36 cellular contexts compared by ENCODE assay signal in genomic region chr17:79527286-79527685, GRCh38.
"Had no signal": no experiment of that assay in that cellular context is flagged by ENCODE, and none has a peak within 500 bp of the region (broad histone marks: within the 10 kb centered on the region; RNA-seq: fewer than 3 reads in every experiment).

No MANE protein-coding gene starts in this region.

- H3K4me1 ChIP-seq: adrenal gland, body of pancreas, breast epithelium had no signal

- H3K4me3 ChIP-seq: adrenal gland, body of pancreas, breast epithelium had no signal

- H3K4me1 Mint-ChIP-seq: activated B cell treated with CpG ODN at 0.5 μM for 24 hours; activated CD4-positive, alpha-beta T cell treated with anti-CD3 and anti-CD28 coated beads, Interleukin-2, amount 10 ng/mL, durations not matched to agents 24 days and 14 days; activated naive CD8-positive, alpha-beta T cell treated with anti-CD3 and anti-CD28 coated beads for 36 hours; activated T-helper 17 cell treated with anti-CD3 and anti-CD28 coated beads, Interleukin-2, amount 50 U/mL, for 72 hours had no signal

- DNase-seq: activated B cell treated with CpG ODN at 0.5 μM for 24 hours; activated CD4-positive, alpha-beta memory T cell treated with anti-CD3 and anti-CD28 coated beads for 36 hours; activated CD4-positive, alpha-beta T cell treated with anti-CD3 and anti-CD28 coated beads for 4 hours; activated CD4-positive, alpha-beta T cell treated with anti-CD3 and anti-CD28 coated beads, Interleukin-2, amount 10 ng/mL, durations not matched to agents 24 days and 14 days; activated CD4-positive, alpha-beta T cell treated with anti-CD3 and anti-CD28 coated beads, Interleukin-2, amount 50 U/mL, for 1 hour; activated CD4-positive, alpha-beta T cell treated with anti-CD3 and anti-CD28 coated beads, Interleukin-2, amount 50 U/mL, for 4 hours; activated CD4-positive, CD25-positive, alpha-beta regulatory T cell treated with anti-CD3 and anti-CD28 coated beads, Interleukin-2, amount 50 U/mL, for 72 hours; activated CD8-positive, alpha-beta memory T cell treated with anti-CD3 and anti-CD28 coated beads, Interleukin-2, amount 50 U/mL, for 4 hours; activated CD8-positive, alpha-beta T cell treated with anti-CD3 and anti-CD28 coated beads for 36 hours; activated effector memory CD4-positive, alpha-beta T cell treated with anti-CD3 and anti-CD28 coated beads, Interleukin-2, amount 50 U/mL, for 16 hours; activated gamma-delta T cell treated with Interleukin-2 at 50 U/mL for 16 hours; activated naive CD4-positive, alpha-beta T cell; activated naive CD4-positive, alpha-beta T cell treated with anti-CD3 and anti-CD28 coated beads for 36 hours; activated naive CD4-positive, alpha-beta T cell treated with anti-CD3 and anti-CD28 coated beads, Interleukin-2, amount 50 U/mL, for 16 hours; activated naive CD8-positive, alpha-beta T cell treated with anti-CD3 and anti-CD28 coated beads for 36 hours; activated T-cell treated with anti-CD3 and anti-CD28 coated beads for 4 hours; activated T-cell treated with anti-CD3 and anti-CD28 coated beads, Interleukin-2, amount 50 U/mL, for 1 hour; activated T-cell treated with anti-CD3 and anti-CD28 coated beads, Interleukin-2, amount 50 U/mL, for 4 hours; activated T-cell treated with anti-CD3 and anti-CD28 coated beads, Interleukin-2, amount 50 U/mL, for 72 hours; adrenal gland; amniotic stem cell; aorta; body of pancreas; brain microvascular endothelial cell; central memory CD4-positive, alpha-beta T cell; T-helper 2 cell; T-helper 9 cell had no signal

- H3K4me3 Mint-ChIP-seq: activated B cell treated with CpG ODN at 0.5 μM for 24 hours; activated CD4-positive, alpha-beta memory T cell treated with anti-CD3 and anti-CD28 coated beads for 36 hours; activated CD4-positive, alpha-beta T cell treated with anti-CD3 and anti-CD28 coated beads, Interleukin-2, amount 10 ng/mL, durations not matched to agents 24 days and 14 days; activated CD8-positive, alpha-beta T cell treated with anti-CD3 and anti-CD28 coated beads for 36 hours; activated naive CD4-positive, alpha-beta T cell treated with anti-CD3 and anti-CD28 coated beads for 36 hours; activated naive CD8-positive, alpha-beta T cell treated with anti-CD3 and anti-CD28 coated beads for 36 hours; activated T-cell treated with anti-CD3 and anti-CD28 coated beads, Interleukin-2, amount 50 U/mL, for 4 hours; activated T-cell treated with anti-CD3 and anti-CD28 coated beads, Interleukin-2, amount 50 U/mL, for 72 hours; activated T-helper 1 cell treated with anti-CD3 and anti-CD28 coated beads, Interleukin-12 subunit alpha, Interleukin-12 subunit beta, Interleukin-2, Interleukin-4 antibody, amounts not matched to agents 30 ng/mL and 10 ng/mL and 1 ng/mL, durations not matched to agents 14 hours and 24 hours and 36 hours; activated T-helper 17 cell treated with anti-CD3 and anti-CD28 coated beads, Interleukin-2, amount 50 U/mL, for 72 hours; T-helper 1 cell treated with Interleukin-12 subunit alpha and Interleukin-12 subunit beta and Interleukin-4 antibody, amounts not matched to agents 30 μg/mL and 1 μg/mL, for 36 hours; T-helper 2 cell treated with Interferon-gamma antibody and Interleukin-4, amounts not matched to agents 5 μg/mL and 100 μg/mL, for 36 hours had no signal

- H3K27ac Mint-ChIP-seq: activated B cell treated with CpG ODN at 0.5 μM for 24 hours; activated CD4-positive, alpha-beta memory T cell treated with anti-CD3 and anti-CD28 coated beads for 36 hours; activated CD4-positive, alpha-beta T cell treated with anti-CD3 and anti-CD28 coated beads, Interleukin-2, amount 10 ng/mL, durations not matched to agents 24 days and 14 days; activated CD8-positive, alpha-beta T cell treated with anti-CD3 and anti-CD28 coated beads for 36 hours; activated naive CD4-positive, alpha-beta T cell treated with anti-CD3 and anti-CD28 coated beads for 36 hours; activated naive CD4-positive, alpha-beta T cell treated with anti-CD3 and anti-CD28 coated beads, Interleukin-2, amount 50 U/mL, for 72 hours; activated naive CD8-positive, alpha-beta T cell treated with anti-CD3 and anti-CD28 coated beads for 36 hours; activated T-cell treated with anti-CD3 and anti-CD28 coated beads, Interleukin-2, amount 50 U/mL, for 72 hours; activated T-helper 1 cell treated with anti-CD3 and anti-CD28 coated beads, Interleukin-12 subunit alpha, Interleukin-12 subunit beta, Interleukin-2, Interleukin-4 antibody, amounts not matched to agents 30 ng/mL and 10 ng/mL and 1 ng/mL, durations not matched to agents 14 hours and 24 hours and 36 hours; activated T-helper 17 cell treated with anti-CD3 and anti-CD28 coated beads, Interleukin-2, amount 50 U/mL, for 72 hours; T-helper 1 cell treated with Interleukin-12 subunit alpha and Interleukin-12 subunit beta and Interleukin-4 antibody, amounts not matched to agents 30 μg/mL and 1 μg/mL, for 36 hours; T-helper 2 cell treated with Interferon-gamma antibody and Interleukin-4, amounts not matched to agents 5 μg/mL and 100 μg/mL, for 36 hours had no signal

- H3K9me3 ChIP-seq: adrenal gland, body of pancreas, breast epithelium had no signal

- H3K9me3 Mint-ChIP-seq: activated B cell treated with CpG ODN at 0.5 μM for 24 hours; activated CD4-positive, alpha-beta memory T cell treated with anti-CD3 and anti-CD28 coated beads for 36 hours; activated CD4-positive, alpha-beta T cell treated with anti-CD3 and anti-CD28 coated beads, Interleukin-2, amount 10 ng/mL, durations not matched to agents 24 days and 14 days; activated CD8-positive, alpha-beta T cell treated with anti-CD3 and anti-CD28 coated beads for 36 hours; activated naive CD4-positive, alpha-beta T cell treated with anti-CD3 and anti-CD28 coated beads for 36 hours; activated naive CD4-positive, alpha-beta T cell treated with anti-CD3 and anti-CD28 coated beads, Interleukin-2, amount 50 U/mL, for 72 hours; activated naive CD8-positive, alpha-beta T cell treated with anti-CD3 and anti-CD28 coated beads for 36 hours; activated T-cell treated with anti-CD3 and anti-CD28 coated beads, Interleukin-2, amount 50 U/mL, for 4 hours; activated T-cell treated with anti-CD3 and anti-CD28 coated beads, Interleukin-2, amount 50 U/mL, for 72 hours; activated T-helper 1 cell treated with anti-CD3 and anti-CD28 coated beads, Interleukin-12 subunit alpha, Interleukin-12 subunit beta, Interleukin-2, Interleukin-4 antibody, amounts not matched to agents 30 ng/mL and 10 ng/mL and 1 ng/mL, durations not matched to agents 14 hours and 24 hours and 36 hours; activated T-helper 17 cell treated with anti-CD3 and anti-CD28 coated beads, Interleukin-2, amount 50 U/mL, for 72 hours; T-helper 1 cell treated with Interleukin-12 subunit alpha and Interleukin-12 subunit beta and Interleukin-4 antibody, amounts not matched to agents 30 μg/mL and 1 μg/mL, for 36 hours; T-helper 2 cell treated with Interferon-gamma antibody and Interleukin-4, amounts not matched to agents 5 μg/mL and 100 μg/mL, for 36 hours had no signal

- H3K27me3 ChIP-seq: brain microvascular endothelial cell had no signal

- FAIRE-seq: astrocyte, TTC549 had no signal

- H3K27ac ChIP-seq: adrenal gland, body of pancreas, brain microvascular endothelial cell, breast epithelium, VCaP had no signal

- H3K36me3 ChIP-seq: adrenal gland, brain microvascular endothelial cell, breast epithelium had no signal

- H3K36me3 Mint-ChIP-seq: activated CD4-positive, alpha-beta memory T cell treated with anti-CD3 and anti-CD28 coated beads for 36 hours; activated naive CD4-positive, alpha-beta T cell treated with anti-CD3 and anti-CD28 coated beads, Interleukin-2, amount 50 U/mL, for 72 hours; activated naive CD8-positive, alpha-beta T cell treated with anti-CD3 and anti-CD28 coated beads for 36 hours had no signal
